ENCODE assay signal across 10 cellular contexts in genomic region chr10:13956826-13957225, GRCh38.
DNase-seq lines count a peak whose midpoint lies in the region; ATAC-seq and TF ChIP-seq lines count a peak whose summit lies in the region.
"Had no signal": no experiment of that assay in that cellular context is flagged by ENCODE, and none has a peak within 500 bp of the region (broad histone marks: within the 10 kb centered on the region; RNA-seq: fewer than 3 reads in every experiment).

No MANE protein-coding gene starts in this region.

- no peaks in the 10 kb centered on the region for H3K79me2 ChIP-seq in neural progenitor cell (ENCODE audit: low read depth)

- H3F3A ChIP-seq in neural progenitor cell (ENCODE audit: low read depth), result no peaks in the 10 kb centered on the region

- H3K27ac Mint-ChIP-seq in neural progenitor cell, result no peak overlapping the region

- H3K4me2 ChIP-seq in neural progenitor cell, result no peak overlapping the region

- H3K36me3 Mint-ChIP-seq in neural progenitor cell, result peaks cover 3% of the 10 kb centered on the region

- no peaks in the 10 kb centered on the region for H3K27me3 Mint-ChIP-seq in neural progenitor cell (ENCODE audit: insufficient read depth, low read depth)

- H4K20me1 ChIP-seq in neural progenitor cell (ENCODE audit: low read depth), result no peaks in the 10 kb centered on the region

- H3K4me3 Mint-ChIP-seq in neural progenitor cell, result no peak overlapping the region

- H2AFZ ChIP-seq in neural progenitor cell (replicated peaks), result no peak overlapping the region

- H3K9me3 ChIP-seq in testis (no peaks in the 10 kb centered on the region), neural progenitor cell (ENCODE audit: low read depth) (no peaks in the 10 kb centered on the region)

- WGBS in testis, 2 donors, result 27 to 33% methylated on average over 8 of the region's 8 CpGs

- no peak overlapping the region for H3K9ac ChIP-seq in neural progenitor cell

- intact Hi-C loops in testis (cut with DNase I; ENCODE audit: low total_unique reads), result no loop called here

- H3K36me3 ChIP-seq in testis (ENCODE audit: low read depth, missing control alignments), result no peaks in the 10 kb centered on the region
- H3K36me3 ChIP-seq in neural progenitor cell, result no peaks in the 10 kb centered on the region

- peaks cover 7% of the 10 kb centered on the region for H3K4me1 Mint-ChIP-seq in neural progenitor cell

- ATAC-seq in HG03521 (IDR thresholded peaks at IDR 0.05; ENCODE audit: unreplicated experiment), result no peak

- H3K4me1 ChIP-seq in testis (no peaks in the 10 kb centered on the region), neural progenitor cell (no peaks in the 10 kb centered on the region)

- TF ChIP-seq CTCF in LNCaP clone FGC (IDR thresholded peaks at IDR 0.05; ENCODE audit: control insufficient read depth, extremely low read depth, insufficient read depth) (peak; percentile 6; the same call in 1 of the 2 replicates), testis (IDR thresholded peaks at IDR 0.05) (no peak), neural progenitor cell (IDR thresholded peaks at IDR 0.05) (no peak)

- H3K4me3 ChIP-seq in LNCaP clone FGC (ENCODE audit: low read depth, low read length) (no peak overlapping the region), testis (no peak overlapping the region), neural progenitor cell (no peak overlapping the region)

- no peaks in the 10 kb centered on the region for H3K27me3 ChIP-seq in testis
- H3K27me3 ChIP-seq in neural progenitor cell, result no peaks in the 10 kb centered on the region

- H3K27ac ChIP-seq in testis (no peak overlapping the region), neural progenitor cell (no peak overlapping the region)

- DNase-seq in LNCaP clone FGC (ENCODE audit: low read depth) (no peak), fibroblast of the conjunctiva (ENCODE audit: low read depth) (peak; percentile 86), midbrain (lab: John Stamatoyannopoulos, UW) (peak; percentile 61), testis (peak; percentile 67), kidney glomerular epithelial cell (lab: John Stamatoyannopoulos, UW) (no peak), neural progenitor cell (ENCODE audit: low spot score) (no peak)
- no peak for DNase-seq in activated CD8-positive, alpha-beta memory T cell treated with anti-CD3 and anti-CD28 coated beads, Interleukin-2, amount 50 U/mL, for 4 hours
- DNase-seq: NCI-H2029, SHP77 had no signal

- TF ChIP-seq POLR2A in testis (IDR thresholded peaks at IDR 0.05), result no peak

- peaks cover 6% of the 10 kb centered on the region for H3K9me3 Mint-ChIP-seq in neural progenitor cell

Comparison
In these comparisons a context has a peak if more than half of its experiments do, and no peak if none do; other contexts are left out.
1. DNase-seq: peak in fibroblast of the conjunctiva (single experiment), midbrain (single experiment) and testis (single experiment); none in LNCaP clone FGC (single experiment), kidney glomerular epithelial cell (single experiment), neural progenitor cell (single experiment) and activated CD8-positive, alpha-beta memory T cell treated with anti-CD3 and anti-CD28 coated beads, Interleukin-2, amount 50 U/mL, for 4 hours (single experiment).